ENCODE assay signal across 8 cellular contexts in genomic region chr12:95003921-95004272, GRCh38. TPM values are rescaled to one million over a fixed set of nuclear protein-coding genes. Genes with fewer than 3 reads are reported as not detected.
A peak's percentile ranks its signal among the peaks of the same experiment; 100 is the strongest.
DNase-seq lines count a peak whose midpoint lies in the region; ATAC-seq and TF ChIP-seq lines count a peak whose summit lies in the region.

No MANE protein-coding gene starts in this region.

- TF ChIP-seq CTCF in BE2C (IDR thresholded peaks at IDR 0.05; ENCODE audit: low read depth, low read length) (no peak), MCF 10A (IDR thresholded peaks at IDR 0.05; ENCODE audit: unreplicated experiment) (no peak), mesothelial cell of epicardium (IDR thresholded peaks at IDR 0.05; ENCODE audit: unreplicated experiment) (no peak)

- no peaks in the 10 kb centered on the region for H3K27me3 Mint-ChIP-seq in MCF 10A (ENCODE audit: insufficient read depth, unreplicated experiment)
- no peaks in the 10 kb centered on the region for H3K27me3 Mint-ChIP-seq in mesothelial cell of epicardium (ENCODE audit: low read depth)

- H3K4me3 Mint-ChIP-seq in MCF 10A (ENCODE audit: unreplicated experiment): peak overlapping the region; percentile 94
- peak overlapping the region; percentile 92 for H3K4me3 Mint-ChIP-seq in mesothelial cell of epicardium

- H3K4me3 ChIP-seq in BE2C (ENCODE audit: low read depth, low read length): peak overlapping the region; percentile 84

- H3K27ac Mint-ChIP-seq in MCF 10A (ENCODE audit: low read depth, unreplicated experiment) (peak overlapping the region; percentile 83), mesothelial cell of epicardium (peak overlapping the region; percentile 96)

- H3K9me3 Mint-ChIP-seq in MCF 10A (ENCODE audit: unreplicated experiment): peaks cover 6% of the 10 kb centered on the region
- H3K9me3 Mint-ChIP-seq in mesothelial cell of epicardium: peaks cover 18% of the 10 kb centered on the region

- DNase-seq in BE2C (no peak), MCF 10A (ENCODE audit: unreplicated experiment) (no peak), mesothelial cell of epicardium (ENCODE audit: low spot score in 2 of 2, unreplicated experiment in 2 of 2) (no peak), NCI-H524 treated with DMSO at 0.1 percent for 48 hours (lab: John Stamatoyannopoulos, UW) (no peak), OCI-M2 (lab: John Stamatoyannopoulos, UW; ENCODE audit: unreplicated experiment) (no peak), kidney tubule cell (ENCODE audit: low spot score) (no peak)

- no peaks in the 10 kb centered on the region for H3K4me1 ChIP-seq in BE2C

- BruUV-seq in MCF 10A (replicated peaks; lab: Mats Ljungman, UMichigan): no TSS peak

- ATAC-seq in HG03039 (IDR thresholded peaks at IDR 0.05; ENCODE audit: unreplicated experiment) (peak; percentile 10), GM19324 (IDR thresholded peaks at IDR 0.05; ENCODE audit: low FRiP score, unreplicated experiment) (no peak)

- peaks cover 12% of the 10 kb centered on the region; the same call in 1 of the 2 replicates for H3K36me3 ChIP-seq in BE2C

- H3K9me3 ChIP-seq in BE2C: no peaks in the 10 kb centered on the region

- intact Hi-C loops in MCF 10A (cut with micrococcal nuclease): no loop called here

- H3K27me3 ChIP-seq in BE2C: no peaks in the 10 kb centered on the region

- H3K36me3 Mint-ChIP-seq in MCF 10A (ENCODE audit: insufficient read depth, unreplicated experiment) (peaks cover 9% of the 10 kb centered on the region), mesothelial cell of epicardium (peaks cover 16% of the 10 kb centered on the region)

- H3K4me1 Mint-ChIP-seq in MCF 10A (ENCODE audit: insufficient read depth, unreplicated experiment) (peaks cover 14% of the 10 kb centered on the region), mesothelial cell of epicardium (peaks cover 9% of the 10 kb centered on the region)

- POLR2A ChIA-PET in MCF 10A (lab: Yijun Ruan, JAX): interaction anchor here (0.6 to 3.0 kb wide), 26 partner anchors 10 to 470 kb away, joined by 3 to 29 read pairs (median 5); partner anchors contain the start of genes METAP2 and NR2C1

- CTCF ChIA-PET in MCF 10A (lab: Yijun Ruan, JAX): interaction anchor here (0.5 to 1.2 kb wide), 3 partner anchors 12 to 902 kb away, joined by 3 read pairs; no protein-coding TSS in a partner anchor

RNA-seq across cellular contexts. Expression of gene NDUFA12, which starts 0.4 kb away (rescaled TPM):
- polyA plus RNA-seq in BE2C (2012; ENCODE audit: insufficient read depth, insufficient read length, low read depth): 276 TPM
- total RNA-seq in MCF 10A (2022) (112 and 124 TPM in 2 replicates), mesothelial cell of epicardium (63.4 to 74.0 TPM (median 71.0 TPM) in 3 replicates)
